12 cellular contexts compared by ENCODE assay signal in genomic region chr3:129694228-129694627, GRCh38.
"Had no signal": no experiment of that assay in that cellular context is flagged by ENCODE, and none has a peak within 500 bp of the region (broad histone marks: within the 10 kb centered on the region; RNA-seq: fewer than 3 reads in every experiment).

No MANE protein-coding gene starts in this region.

- H3K27ac ChIP-seq: coronary artery, left ventricle myocardium inferior, tibial nerve had no signal

- H3K4me3 ChIP-seq: coronary artery, left ventricle myocardium inferior, tibial nerve had no signal

- DNase-seq: activated CD4-positive, alpha-beta T cell treated with anti-CD3 and anti-CD28 coated beads, Interleukin-2, amount 10 ng/mL, durations not matched to agents 7 days and 5 days; activated CD8-positive, alpha-beta memory T cell treated with anti-CD3 and anti-CD28 coated beads for 24 hours; activated naive CD4-positive, alpha-beta T cell treated with anti-CD3 and anti-CD28 coated beads for 36 hours; caudate nucleus; effector CD8-positive, alpha-beta T cell; glutamatergic neuron; left ventricle myocardium inferior; mesenchymal stem cell; retina; T-helper 1 cell had no signal

- H3K9me3 ChIP-seq: left ventricle myocardium inferior, tibial nerve had no signal

- H3K36me3 ChIP-seq: left ventricle myocardium inferior, tibial nerve had no signal

- H3K27me3 ChIP-seq: tibial nerve had no signal
